In the genomic region with DNA sequence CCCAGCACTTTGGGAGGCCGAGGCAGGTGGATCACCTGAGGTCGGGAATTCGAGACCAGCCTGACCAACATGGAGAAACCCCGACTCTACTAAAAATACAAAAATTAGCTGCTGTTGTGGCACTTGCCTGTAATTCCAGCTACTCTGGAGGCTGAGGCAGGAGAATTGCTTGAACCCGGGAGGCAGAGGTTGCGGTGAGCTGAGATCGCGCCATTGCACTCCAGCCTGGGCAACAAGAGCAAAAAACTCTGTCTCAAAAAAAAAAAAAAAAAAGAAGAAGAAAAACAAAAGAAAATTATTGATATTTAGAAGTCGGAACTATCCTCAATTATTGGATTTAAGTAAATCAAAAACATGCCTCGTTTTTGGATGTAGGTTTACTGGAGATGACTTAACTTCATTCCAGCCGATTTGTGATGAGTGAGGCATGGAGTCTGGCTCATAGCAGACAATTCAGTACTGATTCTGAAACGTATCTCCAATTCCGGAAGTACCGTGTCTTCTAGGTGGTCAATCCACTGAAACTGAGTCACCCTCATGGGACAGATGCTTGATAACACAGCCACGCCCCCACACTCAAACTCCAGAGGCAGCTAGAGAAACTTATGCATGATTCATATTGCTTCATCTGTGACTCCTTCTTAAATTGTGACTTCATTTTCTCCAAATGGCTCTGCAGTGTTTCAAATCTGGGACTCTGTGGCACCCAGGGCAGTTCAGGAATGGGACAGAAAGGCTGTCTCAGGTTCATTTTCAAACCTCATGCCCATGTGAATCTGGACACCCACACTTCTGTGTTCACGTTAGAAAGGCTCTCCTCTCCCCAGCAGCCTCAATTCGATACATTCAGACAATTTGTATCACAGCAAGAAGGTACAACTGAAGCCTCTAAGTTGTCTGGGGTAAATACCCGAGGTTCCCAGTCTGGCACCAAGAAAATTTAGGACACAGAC, we compare ENCODE assay signal across 8 cellular contexts.
DNase-seq lines count a peak whose midpoint lies in the region; ATAC-seq, FAIRE-seq and TF ChIP-seq lines count a peak whose summit lies in the region.

No MANE protein-coding gene starts in this region.

- intact Hi-C loops in activated CD4-positive, alpha-beta memory T cell treated with anti-CD3 and anti-CD28 coated beads for 36 hours (cut with micrococcal nuclease), result no loop called here

- no peaks in the 10 kb centered on the region for H3K9me3 ChIP-seq in neuronal stem cell (replicated peaks in 1 of 2; ENCODE audit: control insufficient read depth in 2 of 2, insufficient read depth in 1 of 2, low read depth in 1 of 2, low read length in 2 of 2)

- no peak overlapping the region for H3K4me3 ChIP-seq in neuronal stem cell (ENCODE audit: low read length in 2 of 2)

- no peak overlapping the region for H2BK12ac ChIP-seq in neuronal stem cell (ENCODE audit: low read length)

- H3K4me1 Mint-ChIP-seq in activated CD4-positive, alpha-beta memory T cell treated with anti-CD3 and anti-CD28 coated beads for 36 hours (ENCODE audit: low read depth), result peaks cover 10% of the 10 kb centered on the region

- WGBS in neuronal stem cell (ENCODE audit: extremely low coverage in 2 of 2, insufficient read length in 2 of 2, insufficient replicate concordance in 1 of 2), 2 donors, result no CpG with 5 or more reads among the region's 18 CpGs

- no peak overlapping the region for H3K18ac ChIP-seq in neuronal stem cell (ENCODE audit: low read length)

- H3K27me3 ChIP-seq in neuronal stem cell (ENCODE audit: control insufficient read depth in 3 of 3, insufficient read depth in 3 of 3, low read depth in 1 of 3, low read length in 3 of 3), result peaks cover 0 to 21% (median 0%) of the 10 kb centered on the region in 3 experiments

- no peak overlapping the region for H2BK15ac ChIP-seq in neuronal stem cell (ENCODE audit: low read length)

- peak; percentile 6 for FAIRE-seq in H54 (lab: Jason Lieb, UNC)

- no peak overlapping the region for H3K9ac ChIP-seq in neuronal stem cell (ENCODE audit: low read depth, low read length, poor library complexity)

- no peak overlapping the region for H3K4me3 Mint-ChIP-seq in activated CD4-positive, alpha-beta memory T cell treated with anti-CD3 and anti-CD28 coated beads for 36 hours

- H3K4me2 ChIP-seq in neuronal stem cell (ENCODE audit: insufficient read depth, low read length, poor library complexity, severe bottlenecking), result no peak overlapping the region

- no peak overlapping the region for H2AK5ac ChIP-seq in neuronal stem cell (ENCODE audit: low read depth, low read length)

- H3K23ac ChIP-seq in neuronal stem cell (ENCODE audit: low read depth, low read length, poor library complexity), result no peak overlapping the region

- no peak overlapping the region for H3K27ac ChIP-seq in neuronal stem cell (replicated peaks; ENCODE audit: low read length)

- no peak overlapping the region for H2BK5ac ChIP-seq in neuronal stem cell (ENCODE audit: low read length)

- H2BK120ac ChIP-seq in neuronal stem cell (ENCODE audit: low read depth, low read length), result no peak overlapping the region

- H3K27me3 Mint-ChIP-seq in activated CD4-positive, alpha-beta memory T cell treated with anti-CD3 and anti-CD28 coated beads for 36 hours, result peaks cover 13% of the 10 kb centered on the region

- H3K36me3 Mint-ChIP-seq in activated CD4-positive, alpha-beta memory T cell treated with anti-CD3 and anti-CD28 coated beads for 36 hours, result no peaks in the 10 kb centered on the region

- no peak overlapping the region for H3K14ac ChIP-seq in neuronal stem cell (ENCODE audit: low read length)

- H3K79me1 ChIP-seq in neuronal stem cell (ENCODE audit: low read depth, low read length), result no peaks in the 10 kb centered on the region

- H3K36me3 ChIP-seq in neuronal stem cell (replicated peaks in 1 of 2; ENCODE audit: control insufficient read depth in 2 of 2, insufficient read depth in 2 of 2, low read length in 2 of 2), result no peaks in the 10 kb centered on the region

- H2AFZ ChIP-seq in neuronal stem cell (ENCODE audit: low read length), result no peak overlapping the region

- no peak overlapping the region for H3K4ac ChIP-seq in neuronal stem cell (ENCODE audit: low read length)

- ATAC-seq in HG02678 (IDR thresholded peaks at IDR 0.05; ENCODE audit: unreplicated experiment) (no peak), GM19395 (IDR thresholded peaks at IDR 0.05; ENCODE audit: unreplicated experiment) (no peak)

- no peak for TF ChIP-seq POLR2A in H54 (IDR thresholded peaks at IDR 0.05; ENCODE audit: low read depth, low read length)

- H3K9me3 Mint-ChIP-seq in activated CD4-positive, alpha-beta memory T cell treated with anti-CD3 and anti-CD28 coated beads for 36 hours, result no peaks in the 10 kb centered on the region

- DNase-seq in 8988T, result peak; percentile 39
- peak; percentile 52 for DNase-seq in H54 (ENCODE audit: insufficient read length, low spot score)
- peak; percentile 72 for DNase-seq in activated CD4-positive, alpha-beta memory T cell treated with anti-CD3 and anti-CD28 coated beads for 36 hours
- DNase-seq in iris pigment epithelial cell (ENCODE audit: low read depth), result peak; percentile 99
- DNase-seq in neuronal stem cell (ENCODE audit: low spot score), result no peak
- no peak for DNase-seq in cerebellar nuclear complex (lab: John Stamatoyannopoulos, UW)

- POLR2A ChIA-PET in activated CD4-positive, alpha-beta memory T cell treated with anti-CD3 and anti-CD28 coated beads for 36 hours (lab: Charles Lee), result no interaction called here

- no peak overlapping the region for H3K27ac Mint-ChIP-seq in activated CD4-positive, alpha-beta memory T cell treated with anti-CD3 and anti-CD28 coated beads for 36 hours

- H3K4me1 ChIP-seq in neuronal stem cell (ENCODE audit: control insufficient read depth in 2 of 2, insufficient read depth in 1 of 2, low read depth in 1 of 2, low read length in 2 of 2), result peaks cover 0 to 4% of the 10 kb centered on the region in 2 donors

- CTCF ChIA-PET in activated CD4-positive, alpha-beta memory T cell treated with anti-CD3 and anti-CD28 coated beads for 36 hours (lab: Charles Lee), result no interaction called here

- no peak overlapping the region for H4K8ac ChIP-seq in neuronal stem cell (ENCODE audit: low read depth, low read length)

- no peak overlapping the region for H4K91ac ChIP-seq in neuronal stem cell (ENCODE audit: low read depth, low read length, poor library complexity)

Comparison
In these comparisons a context has a peak if more than half of its experiments do, and no peak if none do; other contexts are left out.
1. DNase-seq: peak in 8988T (single experiment), H54 (single experiment), activated CD4-positive, alpha-beta memory T cell treated with anti-CD3 and anti-CD28 coated beads for 36 hours (single experiment) and iris pigment epithelial cell (single experiment); none in neuronal stem cell (single experiment) and cerebellar nuclear complex (0 of 2).